In the genomic region with DNA sequence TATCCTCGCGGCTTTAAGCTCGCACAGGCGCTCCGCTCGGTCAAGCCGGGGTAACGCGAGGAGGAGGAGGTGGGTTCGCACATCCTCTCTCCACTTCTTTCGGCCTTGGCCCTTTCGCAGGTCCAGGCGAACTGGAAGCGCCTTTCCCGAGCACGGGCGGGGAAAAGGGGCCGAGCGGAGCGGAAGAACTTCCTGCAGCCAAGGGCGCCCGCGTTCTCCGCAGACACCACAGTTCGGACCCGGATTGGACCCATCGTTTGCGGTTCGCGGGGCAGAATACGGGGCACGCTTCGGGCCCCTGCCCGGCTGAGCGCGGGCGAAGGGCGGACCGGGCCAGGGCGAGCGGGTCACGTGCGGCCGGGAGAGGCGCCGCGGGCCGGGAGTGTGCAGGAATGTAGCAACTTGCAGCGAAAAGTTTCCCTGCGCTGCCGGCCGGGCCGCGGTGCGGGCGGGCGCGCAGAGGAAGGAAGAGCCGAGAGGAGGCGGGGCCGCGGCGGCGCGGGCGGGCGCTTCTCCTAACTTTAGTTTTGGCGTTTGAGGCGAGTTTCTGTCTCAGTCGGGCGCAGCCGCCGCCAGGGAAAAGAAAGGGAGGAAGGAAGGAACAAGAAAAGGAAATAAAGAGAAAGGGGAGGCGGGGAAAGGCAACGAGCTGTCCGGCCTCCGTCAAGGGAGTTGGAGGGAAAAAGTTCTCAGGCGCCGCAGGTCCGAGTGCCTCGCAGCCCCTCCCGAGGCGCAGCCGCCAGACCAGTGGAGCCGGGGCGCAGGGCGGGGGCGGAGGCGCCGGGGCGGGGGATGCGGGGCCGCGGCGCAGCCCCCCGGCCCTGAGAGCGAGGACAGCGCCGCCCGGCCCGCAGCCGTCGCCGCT, we compare ENCODE assay signal across 1 cellular context.
A peak's percentile ranks its signal among the peaks of the same experiment; 100 is the strongest.
TF ChIP-seq lines count a peak whose summit lies in the region.

A gene (plus strand): TSS at position 552 of the 865 bp plus-strand sequence. CDS start 402 bp downstream, outside the sequence.

TF ChIP-seq in IMR-90, 13 proteins besides CTCF, POLR2A, EP300 and RAD21 (continued from another document):
- TF ChIP-seq FOS (IDR thresholded peaks at IDR 0.05; ENCODE audit: low read depth, low read length), result no peak
- no peak for TF ChIP-seq NFE2L2 (IDR thresholded peaks at IDR 0.05; ENCODE audit: low read depth, low read length)
- TF ChIP-seq, protein P1, sequence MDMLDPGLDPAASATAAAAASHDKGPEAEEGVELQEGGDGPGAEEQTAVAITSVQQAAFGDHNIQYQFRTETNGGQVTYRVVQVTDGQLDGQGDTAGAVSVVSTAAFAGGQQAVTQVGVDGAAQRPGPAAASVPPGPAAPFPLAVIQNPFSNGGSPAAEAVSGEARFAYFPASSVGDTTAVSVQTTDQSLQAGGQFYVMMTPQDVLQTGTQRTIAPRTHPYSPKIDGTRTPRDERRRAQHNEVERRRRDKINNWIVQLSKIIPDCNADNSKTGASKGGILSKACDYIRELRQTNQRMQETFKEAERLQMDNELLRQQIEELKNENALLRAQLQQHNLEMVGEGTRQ (IDR thresholded peaks at IDR 0.05; ENCODE audit: low read depth, low read length), result peak; percentile 92
- peak; percentile 57; the same call in 1 of the 2 replicates for TF ChIP-seq CEBPB (IDR thresholded peaks at IDR 0.05; ENCODE audit: low read depth, low read length)
- peak; percentile 98 for TF ChIP-seq BHLHE40 (IDR thresholded peaks at IDR 0.05; ENCODE audit: low read depth, low read length)
- TF ChIP-seq RCOR1 (IDR thresholded peaks at IDR 0.05; ENCODE audit: insufficient replicate concordance, low read length), result no peak
